1 cellular context compared by ENCODE assay signal in the genomic region with DNA sequence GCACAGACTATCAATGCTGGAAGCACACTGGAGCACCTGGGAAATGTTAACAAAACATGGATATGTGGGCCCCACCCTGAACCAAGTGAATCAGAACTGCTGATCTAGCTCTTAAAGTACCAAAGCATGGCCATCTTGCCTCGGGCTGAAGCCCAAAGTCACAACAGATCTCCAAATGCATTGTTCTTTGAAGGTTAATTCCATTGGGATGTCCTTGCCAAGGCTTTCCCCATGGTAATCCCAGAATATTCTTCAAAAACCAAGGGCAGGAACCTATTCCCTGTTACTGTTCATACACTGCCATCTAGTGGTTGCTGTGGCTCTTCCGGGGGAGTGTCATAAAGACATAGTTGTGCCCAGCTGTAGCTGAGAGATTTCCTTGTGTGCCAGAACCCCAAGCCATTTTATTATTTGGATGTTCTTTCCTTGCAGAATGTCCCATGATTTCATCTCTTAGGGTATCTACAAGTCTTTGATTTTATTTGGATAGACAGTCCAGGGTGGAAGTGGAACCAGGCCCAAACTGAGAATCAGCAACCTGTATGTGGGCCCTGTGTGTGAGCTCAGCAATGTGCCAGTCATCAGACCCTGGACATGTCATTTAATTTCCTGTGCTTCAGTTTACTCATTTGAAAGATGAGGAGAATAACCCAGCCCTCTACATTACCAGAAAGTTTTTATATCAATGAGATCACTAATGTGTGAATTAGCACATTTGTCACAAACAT.
TF ChIP-seq lines count a peak whose summit lies in the region.

No MANE protein-coding gene starts in this region.

TF ChIP-seq in H1, 55 proteins besides CTCF, POLR2A, EP300 and RAD21 (continued from another document):
- TF ChIP-seq BCL11A (IDR thresholded peaks at IDR 0.05; ENCODE audit: low read depth in 2 of 2, low read length in 2 of 2) (no peak), FOSL1 (IDR thresholded peaks at IDR 0.05; ENCODE audit: insufficient read depth, low read depth, low read length) (no peak), CTBP2 (IDR thresholded peaks at IDR 0.05; ENCODE audit: borderline replicate concordance, insufficient read depth, insufficient read length, low read length) (no peak), SP2 (IDR thresholded peaks at IDR 0.05; ENCODE audit: low read length) (no peak), SIX5 (IDR thresholded peaks at IDR 0.05; ENCODE audit: low read depth, low read length) (no peak), TAF1 (IDR thresholded peaks at IDR 0.05; ENCODE audit: low read depth, low read length) (no peak), CBX8 (IDR thresholded peaks at IDR 0.05; ENCODE audit: borderline replicate concordance, low read depth, low read length) (no peak), YY1 (IDR thresholded peaks at IDR 0.05; ENCODE audit: low read depth, low read length) (no peak), PHF8 (conservative IDR thresholded peaks at IDR 0.05; ENCODE audit: low read depth, low read length) (no peak), HDAC6 (IDR thresholded peaks at IDR 0.05; ENCODE audit: low read depth, low read length) (no peak), JUND (IDR thresholded peaks at IDR 0.05; ENCODE audit: low read length) (no peak), RBBP5 (IDR thresholded peaks at IDR 0.05; ENCODE audit: borderline replicate concordance, low read depth, low read length) (no peak), KDM5A (IDR thresholded peaks at IDR 0.05; ENCODE audit: low read length) (no peak), MAFK (IDR thresholded peaks at IDR 0.05; ENCODE audit: low read depth, low read length) (no peak), GABPA (IDR thresholded peaks at IDR 0.05; ENCODE audit: borderline replicate concordance, insufficient read depth, low read length) (no peak)
- TF ChIP-seq, protein P1, sequence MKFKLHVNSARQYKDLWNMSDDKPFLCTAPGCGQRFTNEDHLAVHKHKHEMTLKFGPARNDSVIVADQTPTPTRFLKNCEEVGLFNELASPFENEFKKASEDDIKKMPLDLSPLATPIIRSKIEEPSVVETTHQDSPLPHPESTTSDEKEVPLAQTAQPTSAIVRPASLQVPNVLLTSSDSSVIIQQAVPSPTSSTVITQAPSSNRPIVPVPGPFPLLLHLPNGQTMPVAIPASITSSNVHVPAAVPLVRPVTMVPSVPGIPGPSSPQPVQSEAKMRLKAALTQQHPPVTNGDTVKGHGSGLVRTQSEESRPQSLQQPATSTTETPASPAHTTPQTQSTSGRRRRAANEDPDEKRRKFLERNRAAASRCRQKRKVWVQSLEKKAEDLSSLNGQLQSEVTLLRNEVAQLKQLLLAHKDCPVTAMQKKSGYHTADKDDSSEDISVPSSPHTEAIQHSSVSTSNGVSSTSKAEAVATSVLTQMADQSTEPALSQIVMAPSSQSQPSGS (IDR thresholded peaks at IDR 0.05; ENCODE audit: low read length), result no peak
- TF ChIP-seq, protein P2, sequence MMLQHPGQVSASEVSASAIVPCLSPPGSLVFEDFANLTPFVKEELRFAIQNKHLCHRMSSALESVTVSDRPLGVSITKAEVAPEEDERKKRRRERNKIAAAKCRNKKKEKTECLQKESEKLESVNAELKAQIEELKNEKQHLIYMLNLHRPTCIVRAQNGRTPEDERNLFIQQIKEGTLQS (IDR thresholded peaks at IDR 0.05; ENCODE audit: insufficient read depth, low read depth, low read length), result no peak
